In the genomic region with DNA sequence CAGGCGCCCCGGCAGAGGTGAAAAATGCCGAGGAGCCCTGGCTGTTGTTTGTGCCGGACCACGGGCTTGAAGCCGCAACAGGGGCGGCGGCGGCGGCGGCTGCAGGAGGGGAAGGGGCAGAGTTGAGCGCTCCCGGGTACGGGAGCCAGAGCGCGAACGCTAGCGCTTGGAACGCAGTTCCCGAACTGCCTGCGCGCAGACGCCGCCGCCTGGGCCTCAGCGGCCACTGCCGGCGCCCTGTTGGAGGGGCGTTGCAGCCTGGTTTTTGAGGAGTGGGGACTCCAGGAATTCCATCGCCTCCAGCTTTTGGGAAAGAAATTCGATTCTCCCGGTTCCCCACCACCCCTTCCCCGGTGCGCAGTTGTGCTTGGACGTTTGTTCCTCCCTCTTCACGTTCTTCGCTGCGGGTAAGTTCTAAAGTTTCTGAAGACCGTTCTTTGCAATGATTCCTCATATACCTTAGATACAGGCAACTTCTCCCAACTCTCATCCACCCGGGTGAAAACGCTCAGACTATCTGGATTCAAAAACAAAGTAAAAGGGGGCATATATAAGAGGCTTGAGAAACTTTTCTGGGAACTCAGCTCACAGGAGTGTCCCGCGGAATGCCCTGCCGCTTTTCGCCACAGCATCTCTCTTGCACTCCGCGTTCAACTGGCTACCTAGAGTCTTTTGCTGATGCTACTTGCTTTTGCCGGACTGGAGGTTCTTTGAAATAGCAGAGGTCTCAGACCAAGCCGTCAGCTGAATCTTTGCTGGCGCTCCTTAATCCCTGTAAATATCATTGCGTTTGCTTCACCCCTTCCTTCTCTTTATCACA, we compare ENCODE assay signal across 8 cellular contexts. TPM values are rescaled to one million over a fixed set of nuclear protein-coding genes. Genes with fewer than 3 reads are reported as not detected.
A peak's percentile ranks its signal among the peaks of the same experiment; 100 is the strongest.
DNase-seq lines count a peak whose midpoint lies in the region; ATAC-seq, FAIRE-seq and TF ChIP-seq lines count a peak whose summit lies in the region.

No MANE protein-coding gene starts in this region.

- DNase-seq in T-helper 1 cell (no peak), frontal cortex (ENCODE audit: low spot score in 2 of 2) (peak; percentile 37 to 48)
- peak; percentile 24 to 38 for DNase-seq in activated T-cell treated with anti-CD3 and anti-CD28 coated beads, Interleukin-2, amount 50 U/mL, for 48 hours
- no peak for DNase-seq in natural killer cell treated with Interleukin-12 subunit alpha and Interleukin-12 subunit beta and Interleukin-15 and Interleukin-18, amount 100 ng/mL, for 72 hours (ENCODE audit: low spot score)

- no peak for TF ChIP-seq CTCF in KMS-11 (conservative IDR thresholded peaks at IDR 0.05; ENCODE audit: low read depth, low read length)

- no peaks in the 10 kb centered on the region for H4K20me1 ChIP-seq in KMS-11 (ENCODE audit: insufficient read depth)

- H3K27me3 Mint-ChIP-seq in T-helper 1 cell treated with Interleukin-12 subunit alpha and Interleukin-12 subunit beta and Interleukin-4 antibody, amounts not matched to agents 30 μg/mL and 1 μg/mL, for 36 hours (ENCODE audit: low read depth) = peaks cover 60% of the 10 kb centered on the region
- peaks cover 8 to 9% of the 10 kb centered on the region in 2 donors for H3K27me3 Mint-ChIP-seq in natural killer cell treated with Interleukin-12 subunit alpha and Interleukin-12 subunit beta and Interleukin-15 and Interleukin-18, amount 100 ng/mL, for 72 hours

- FAIRE-seq in frontal cortex (lab: Jason Lieb, UNC) = no peak

- H3K27ac ChIP-seq in KMS-11 = no peak overlapping the region

- peak in 1 of 2 donors; percentile 25 for ATAC-seq in natural killer cell treated with Interleukin-12 subunit alpha and Interleukin-12 subunit beta and Interleukin-15 and Interleukin-18, amount 100 ng/mL, for 72 hours
- ATAC-seq in HG03280 (IDR thresholded peaks at IDR 0.05; ENCODE audit: unreplicated experiment) = no peak
- ATAC-seq in GM21737 (IDR thresholded peaks at IDR 0.05; ENCODE audit: unreplicated experiment) = no peak

- H3K4me2 ChIP-seq in KMS-11 = peak overlapping the region; percentile 64

- peaks cover 17% of the 10 kb centered on the region for H3K4me1 ChIP-seq in KMS-11 (ENCODE audit: low read depth, poor library complexity, severe bottlenecking)

- no peaks in the 10 kb centered on the region for H3K79me2 ChIP-seq in KMS-11 (ENCODE audit: insufficient read depth, low read depth)

- peaks cover 1% of the 10 kb centered on the region for H3K36me3 Mint-ChIP-seq in T-helper 1 cell treated with Interleukin-12 subunit alpha and Interleukin-12 subunit beta and Interleukin-4 antibody, amounts not matched to agents 30 μg/mL and 1 μg/mL, for 36 hours (ENCODE audit: low read depth)
- H3K36me3 Mint-ChIP-seq in natural killer cell treated with Interleukin-12 subunit alpha and Interleukin-12 subunit beta and Interleukin-15 and Interleukin-18, amount 100 ng/mL, for 72 hours = no peaks in the 10 kb centered on the region

- peak overlapping the region; percentile 1 for H3K27ac Mint-ChIP-seq in T-helper 1 cell treated with Interleukin-12 subunit alpha and Interleukin-12 subunit beta and Interleukin-4 antibody, amounts not matched to agents 30 μg/mL and 1 μg/mL, for 36 hours
- peak overlapping the region; percentile 46 to 68 for H3K27ac Mint-ChIP-seq in natural killer cell treated with Interleukin-12 subunit alpha and Interleukin-12 subunit beta and Interleukin-15 and Interleukin-18, amount 100 ng/mL, for 72 hours

- peak overlapping the region; percentile 99 for H2AFZ ChIP-seq in KMS-11 (ENCODE audit: low read depth)

- no peaks in the 10 kb centered on the region for H3K9me3 Mint-ChIP-seq in T-helper 1 cell treated with Interleukin-12 subunit alpha and Interleukin-12 subunit beta and Interleukin-4 antibody, amounts not matched to agents 30 μg/mL and 1 μg/mL, for 36 hours
- no peaks in the 10 kb centered on the region for H3K9me3 Mint-ChIP-seq in natural killer cell treated with Interleukin-12 subunit alpha and Interleukin-12 subunit beta and Interleukin-15 and Interleukin-18, amount 100 ng/mL, for 72 hours

- peak overlapping the region; percentile 86 for H3K4me3 Mint-ChIP-seq in T-helper 1 cell treated with Interleukin-12 subunit alpha and Interleukin-12 subunit beta and Interleukin-4 antibody, amounts not matched to agents 30 μg/mL and 1 μg/mL, for 36 hours
- peak overlapping the region; percentile 87 for H3K4me3 Mint-ChIP-seq in natural killer cell treated with Interleukin-12 subunit alpha and Interleukin-12 subunit beta and Interleukin-15 and Interleukin-18, amount 100 ng/mL, for 72 hours

- H3K9ac ChIP-seq in KMS-11 = peak overlapping the region; percentile 39; the same call in 1 of the 2 replicates

- H3K4me3 ChIP-seq in KMS-11 (IDR thresholded peaks at IDR 0.05; ENCODE audit: insufficient read depth, low read depth, low read length) = no peak overlapping the region

- peaks cover 21% of the 10 kb centered on the region for H3K4me1 Mint-ChIP-seq in T-helper 1 cell treated with Interleukin-12 subunit alpha and Interleukin-12 subunit beta and Interleukin-4 antibody, amounts not matched to agents 30 μg/mL and 1 μg/mL, for 36 hours (ENCODE audit: low read depth)
- peaks cover 27 to 36% of the 10 kb centered on the region in 2 donors for H3K4me1 Mint-ChIP-seq in natural killer cell treated with Interleukin-12 subunit alpha and Interleukin-12 subunit beta and Interleukin-15 and Interleukin-18, amount 100 ng/mL, for 72 hours (ENCODE audit: low read depth in 2 of 2)

- H3K27me3 ChIP-seq in KMS-11 (ENCODE audit: insufficient read depth, low read depth) = no peaks in the 10 kb centered on the region

- H3K36me3 ChIP-seq in KMS-11 (ENCODE audit: insufficient read depth) = no peaks in the 10 kb centered on the region

RNA-seq across cellular contexts. Expression of gene FAT4, which starts 1.0 kb away (rescaled TPM):
- 110 TPM for total RNA-seq in frontal cortex
- total RNA-seq in natural killer cell treated with Interleukin-12 subunit alpha and Interleukin-12 subunit beta and Interleukin-15 and Interleukin-18, amount 100 ng/mL, for 72 hours = 1 to 10 TPM in 1 of 2 donors, under 1 TPM in 1; 0.33 to 1.4 TPM

Comparison
In these comparisons a context has a peak if more than half of its experiments do, and no peak if none do; other contexts are left out.
1. DNase-seq: peak in activated T-cell treated with anti-CD3 and anti-CD28 coated beads, Interleukin-2, amount 50 U/mL, for 48 hours (2 of 2) and frontal cortex (2 of 2); none in T-helper 1 cell (0 of 5) and natural killer cell treated with Interleukin-12 subunit alpha and Interleukin-12 subunit beta and Interleukin-15 and Interleukin-18, amount 100 ng/mL, for 72 hours (single experiment).
2. RNA of gene FAT4, which starts 1.0 kb away (total RNA-seq): 110 TPM in frontal cortex (single experiment); 0.33 to 1.4 TPM in natural killer cell treated with Interleukin-12 subunit alpha and Interleukin-12 subunit beta and Interleukin-15 and Interleukin-18, amount 100 ng/mL, for 72 hours; every median in the first group is over 10 times any median in the second.